In genomic region chr16:77955127-77955526, GRCh38 we compare ENCODE assay signal across 28 cellular contexts.
DNase-seq lines count a peak whose midpoint lies in the region; ATAC-seq, FAIRE-seq and TF ChIP-seq lines count a peak whose summit lies in the region.
"Had no signal": no experiment of that assay in that cellular context is flagged by ENCODE, and none has a peak within 500 bp of the region (broad histone marks: within the 10 kb centered on the region; RNA-seq: fewer than 3 reads in every experiment).

No MANE protein-coding gene starts in this region.

- CTCF ChIA-PET in HepG2 (lab: Yijun Ruan, JAX; ENCODE audit: low intra/inter-chr PET ratio, low total read pairs) (no interaction called here), PC-3 (lab: Charles Lee) (no interaction called here)

- ATAC-seq in HepG2 (no peak), right lobe of liver (no peak), HG03139 (IDR thresholded peaks at IDR 0.05; ENCODE audit: unreplicated experiment) (no peak), PC-3 (no peak)
- ATAC-seq: activated CD8-positive, alpha-beta memory T cell treated with anti-CD3 and anti-CD28 coated beads, Interleukin-2, amount 10 ng/mL, durations not matched to agents 7 days and 5 days; activated T-cell treated with anti-CD3 and anti-CD28 coated beads, Interleukin-2, amount 50 U/mL, for 4 hours; left colon; natural killer cell treated with Interleukin-12 subunit alpha and Interleukin-12 subunit beta and Interleukin-15 and Interleukin-18, amount 100 ng/mL, for 72 hours; stimulated activated effector memory CD8-positive, alpha-beta T cell treated with anti-CD3 and anti-CD28 coated beads, Interleukin-12 subunit alpha, Interleukin-12 subunit beta, amount 100 ng/mL, for 72 hours had no signal

- POLR2A ChIA-PET in HepG2 (lab: Yijun Ruan, JAX): no interaction called here
- POLR2A ChIA-PET in PC-3 (lab: Charles Lee; ENCODE audit: unreplicated experiment): interaction anchor here (0.6 kb wide), 1 partner anchor 13 kb away, joined by 4 read pairs; no protein-coding TSS in a partner anchor

- no peaks in the 10 kb centered on the region for H3K9me2 ChIP-seq in PC-3 (replicated peaks; ENCODE audit: low read length)

- H3K4me1 ChIP-seq in HepG2 (ENCODE audit: insufficient read depth, low read length): no peaks in the 10 kb centered on the region
- H3K4me1 ChIP-seq in right lobe of liver: no peaks in the 10 kb centered on the region
- no peaks in the 10 kb centered on the region for H3K4me1 ChIP-seq in PC-3 (ENCODE audit: insufficient read depth, low read length)
- H3K4me1 ChIP-seq: transverse colon had no signal

- intact Hi-C loops in HepG2 (cut with micrococcal nuclease; ENCODE audit: unreplicated experiment) (no loop called here), right lobe of liver (cut with DNase I) (no loop called here), PC-3 (cut with micrococcal nuclease) (no loop called here)

- in situ Hi-C loops in HepG2 (cut with HindIII; ENCODE audit: extremely low pct_ligation_motif_present, low pct_unique_long_range_greater_than_20kb): loop anchor here (25.0 kb wide), 2 partner anchors 168 to 718 kb away; partner anchors contain the start of gene VAT1L

- H4K20me1 ChIP-seq in HepG2 (ENCODE audit: insufficient read depth, low read length) (no peaks in the 10 kb centered on the region), PC-3 (ENCODE audit: low read length) (no peaks in the 10 kb centered on the region)

- H3K36me3 ChIP-seq in HepG2 (replicated peaks in 1 of 2; ENCODE audit: control insufficient read depth in 1 of 2, insufficient read depth in 2 of 2, low read length in 2 of 2) (no peaks in the 10 kb centered on the region), right lobe of liver (no peaks in the 10 kb centered on the region), PC-3 (ENCODE audit: low read depth, low read length) (no peaks in the 10 kb centered on the region)
- H3K36me3 ChIP-seq: MG63, transverse colon had no signal

- no TSS peak for BruUV-seq in HepG2 (replicated peaks; lab: Mats Ljungman, UMichigan)
- no TSS peak for BruUV-seq in PC-3 (replicated peaks; lab: Mats Ljungman, UMichigan)

- no peak overlapping the region for H2AFZ ChIP-seq in HepG2 (ENCODE audit: low read length)
- no peak overlapping the region for H2AFZ ChIP-seq in PC-3 (ENCODE audit: low read length)

- H3K9ac ChIP-seq in HepG2 (ENCODE audit: insufficient read depth, low read depth, low read length) (no peak overlapping the region), PC-3 (ENCODE audit: low read length) (no peak overlapping the region)

- H3K79me2 ChIP-seq in HepG2 (ENCODE audit: insufficient read depth, low read length) (no peaks in the 10 kb centered on the region), PC-3 (ENCODE audit: low read length) (no peaks in the 10 kb centered on the region)

- no peak for TF ChIP-seq RAD21 in HepG2 (CRISPR knock-in tag; IDR thresholded peaks at IDR 0.05)

- DNase-seq in HepG2 (ENCODE audit: low spot score): no peak
- DNase-seq in right lobe of liver: no peak
- DNase-seq in NB4 (ENCODE audit: low read depth): peak; percentile 45
- DNase-seq in caudate nucleus (lab: John Stamatoyannopoulos, UW): no peak
- no peak for DNase-seq in PC-3
- DNase-seq in LoVo (ENCODE audit: low spot score): no peak
- DNase-seq: activated CD4-positive, alpha-beta T cell treated with anti-CD3 and anti-CD28 coated beads, Interleukin-2, amount 50 U/mL, for 4 hours; activated CD8-positive, alpha-beta memory T cell treated with anti-CD3 and anti-CD28 coated beads, Interleukin-2, amount 10 ng/mL, durations not matched to agents 7 days and 5 days; activated gamma-delta T cell; activated naive CD8-positive, alpha-beta T cell treated with anti-CD3 and anti-CD28 coated beads for 36 hours; activated T-cell treated with anti-CD3 and anti-CD28 coated beads, Interleukin-2, amount 50 U/mL, for 4 hours; anterior cingulate cortex; effector CD4-positive, alpha-beta T cell; hypothalamus; immature natural killer cell; KG1; left colon; MG63; NCI-H1694; NCI-H774; stimulated activated CD4-positive, alpha-beta T cell treated with anti-CD3 and anti-CD28 coated beads, Interleukin-15, amount 100 ng/mL, for 24 hours; T1000; transverse colon had no signal

- no peak for TF ChIP-seq EP300 in HepG2 (IDR thresholded peaks at IDR 0.05; ENCODE audit: low read depth in 2 of 2, low read length in 2 of 2)
- TF ChIP-seq EP300 in HepG2 (CRISPR knock-in tag; IDR thresholded peaks at IDR 0.05; ENCODE audit: borderline replicate concordance): no peak

- no peak for FAIRE-seq in HepG2 (lab: Jason Lieb, UNC)
- FAIRE-seq: bronchial epithelial cell, colon had no signal

- no peaks in the 10 kb centered on the region for H3F3A ChIP-seq in PC-3 (ENCODE audit: low read length, unreplicated experiment)

- H3K9me3 ChIP-seq in HepG2 (ENCODE audit: low read length) (no peaks in the 10 kb centered on the region), right lobe of liver (no peaks in the 10 kb centered on the region), PC-3 (ENCODE audit: low read length) (no peaks in the 10 kb centered on the region)
- H3K9me3 ChIP-seq: MG63, transverse colon had no signal

- no peak overlapping the region for H3K4me2 ChIP-seq in HepG2 (ENCODE audit: low read depth, low read length)
- H3K4me2 ChIP-seq in PC-3 (ENCODE audit: low read length): no peak overlapping the region

- 0 out of 2 replicates have a peak, but pooled peaks have one; percentile 8 for TF ChIP-seq CTCF in HepG2 (CRISPR knock-in tag; IDR thresholded peaks at IDR 0.05)
- TF ChIP-seq CTCF in right lobe of liver (IDR thresholded peaks at IDR 0.05): no peak
- peak; percentile 27 for TF ChIP-seq CTCF in NB4 (IDR thresholded peaks at IDR 0.05; ENCODE audit: low read depth, low read length)
- TF ChIP-seq CTCF in PC-3 (conservative IDR thresholded peaks at IDR 0.05; ENCODE audit: low read depth, low read length): no peak

- WGBS in HepG2 (ENCODE audit: low lambda C conversion rate): 20% methylated on average over 8 of the region's 8 CpGs
- WGBS in right lobe of liver (ENCODE audit: insufficient coverage, low coverage, low lambda C conversion rate, missing lambda C conversion rate): 73% methylated on average over 5 of the region's 8 CpGs

- H3K27ac ChIP-seq in HepG2 (ENCODE audit: extremely low read length, insufficient read depth, low read length): no peak overlapping the region
- H3K27ac ChIP-seq in right lobe of liver: no peak overlapping the region
- H3K27ac ChIP-seq in caudate nucleus (ENCODE audit: low read depth, low read length): peak overlapping the region; percentile 79
- no peak overlapping the region for H3K27ac ChIP-seq in PC-3 (ENCODE audit: low read length)
- H3K27ac ChIP-seq: transverse colon had no signal

- TF ChIP-seq POLR2A in HepG2 (IDR thresholded peaks at IDR 0.05; ENCODE audit: insufficient read depth in 1 of 2, low read depth in 2 of 2, low read length in 2 of 2) (no peak), right lobe of liver (IDR thresholded peaks at IDR 0.05) (no peak), NB4 (IDR thresholded peaks at IDR 0.05; ENCODE audit: extremely low read depth, insufficient read length) (no peak)

- H3K4me3 ChIP-seq in HepG2 (replicated peaks in 1 of 3; ENCODE audit: insufficient read depth in 1 of 3, low read depth in 2 of 3, low read length in 3 of 3) (no peak overlapping the region), right lobe of liver (no peak overlapping the region), NB4 (ENCODE audit: low read depth, low read length) (no peak overlapping the region), PC-3 (ENCODE audit: low read length) (no peak overlapping the region)
- H3K4me3 ChIP-seq: MG63, transverse colon had no signal

- H3K27me3 ChIP-seq in HepG2 (ENCODE audit: control insufficient read depth in 1 of 2, insufficient read depth in 2 of 2, low read length in 2 of 2) (peaks cover 0 to 18% of the 10 kb centered on the region in 2 experiments; a peak in 4 of 5 replicates), right lobe of liver (no peaks in the 10 kb centered on the region), PC-3 (ENCODE audit: low read length) (no peaks in the 10 kb centered on the region)
- H3K27me3 ChIP-seq: MG63, transverse colon had no signal

TF ChIP-seq in HepG2, 621 proteins besides CTCF, POLR2A, EP300 and RAD21:
- TF ChIP-seq DMTF1 (CRISPR knock-in tag; IDR thresholded peaks at IDR 0.05): no peak
- TF ChIP-seq ZNF432 (CRISPR knock-in tag; IDR thresholded peaks at IDR 0.05; ENCODE audit: borderline replicate concordance): no peak
- TF ChIP-seq ZNF282 (IDR thresholded peaks at IDR 0.05; ENCODE audit: partially characterized antibody): no peak
- TF ChIP-seq ZNF777 (CRISPR knock-in tag; IDR thresholded peaks at IDR 0.05): no peak

Comparison
In these comparisons a context has a peak if more than half of its experiments do, and no peak if none do; other contexts are left out.
1. CTCF ChIP-seq: peak in HepG2 (single experiment) and NB4 (single experiment); none in right lobe of liver (0 of 4) and PC-3 (single experiment).